In the genomic region with DNA sequence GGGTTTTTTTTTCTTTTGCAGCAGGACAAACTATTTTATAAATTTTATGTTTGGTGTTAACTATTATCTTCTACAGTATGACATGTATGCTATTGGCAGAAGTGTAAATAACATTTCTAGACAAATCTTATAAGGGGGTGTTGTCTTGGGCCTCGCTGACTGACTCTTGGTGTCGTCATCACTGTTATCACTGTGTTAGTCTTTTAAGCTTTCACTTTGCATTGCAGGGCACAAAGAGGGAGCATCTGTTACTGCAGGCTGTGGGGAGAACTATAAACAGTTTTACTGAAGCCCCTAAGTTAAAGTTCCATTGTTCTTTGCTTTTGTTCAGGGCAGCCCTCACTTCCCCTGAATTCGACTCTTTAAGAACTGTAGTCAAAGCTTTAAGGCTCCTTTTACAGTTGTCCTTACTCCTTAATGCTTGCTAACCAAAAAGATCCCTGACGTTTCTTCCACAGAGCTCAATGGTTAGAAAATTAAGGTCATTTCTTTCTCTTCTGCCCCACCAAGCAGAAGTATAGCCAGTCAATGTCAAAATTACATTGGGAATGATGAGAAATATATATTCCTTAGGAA, we compare ENCODE assay signal across 9 cellular contexts.
DNase-seq lines count a peak whose midpoint lies in the region; ATAC-seq and TF ChIP-seq lines count a peak whose summit lies in the region.
"Had no signal": no experiment of that assay in that cellular context is flagged by ENCODE, and none has a peak within 500 bp of the region (broad histone marks: within the 10 kb centered on the region; RNA-seq: fewer than 3 reads in every experiment).

No MANE protein-coding gene starts in this region.

- ATAC-seq in T-cell (replicated peaks in 1 of 4) (no peak), PC-3 (no peak)

- 34 to 48% (median 46%) methylated on average over 4 of the region's 4 CpGs for WGBS in stomach, 5 donors

- H4K20me1 ChIP-seq in OCI-LY3 (ENCODE audit: insufficient read depth, low read length) (no peaks in the 10 kb centered on the region), PC-3 (ENCODE audit: low read length) (no peaks in the 10 kb centered on the region)

- H3K4me2 ChIP-seq in OCI-LY3 (ENCODE audit: low read length), result peak overlapping the region; percentile 72
- no peak overlapping the region for H3K4me2 ChIP-seq in PC-3 (ENCODE audit: low read length)

- peaks cover 3% of the 10 kb centered on the region for H3K36me3 Mint-ChIP-seq in chondrocyte (ENCODE audit: low read depth)
- H3K36me3 Mint-ChIP-seq in T-cell, result no peaks in the 10 kb centered on the region

- TF ChIP-seq EP300 in stomach (IDR thresholded peaks at IDR 0.05), result no peak

- TF ChIP-seq CTCF in OCI-LY3 (IDR thresholded peaks at IDR 0.05; ENCODE audit: low read depth, low read length) (no peak), fibroblast of villous mesenchyme (IDR thresholded peaks at IDR 0.05; ENCODE audit: insufficient read depth, low read depth, low read length) (no peak), stomach (IDR thresholded peaks at IDR 0.05) (no peak), chondrocyte (IDR thresholded peaks at IDR 0.05) (no peak), PC-3 (conservative IDR thresholded peaks at IDR 0.05; ENCODE audit: low read depth, low read length) (no peak)

- no TSS peak for BruUV-seq in PC-3 (replicated peaks; lab: Mats Ljungman, UMichigan)

- H3K9me3 Mint-ChIP-seq in chondrocyte (ENCODE audit: low read depth) (no peaks in the 10 kb centered on the region), T-cell (no peaks in the 10 kb centered on the region)

- peak overlapping the region; percentile 81; the same call in 1 of the 2 replicates for H2AFZ ChIP-seq in OCI-LY3 (ENCODE audit: low read depth, low read length)
- no peak overlapping the region for H2AFZ ChIP-seq in PC-3 (ENCODE audit: low read length)

- H3F3A ChIP-seq in PC-3 (ENCODE audit: low read length, unreplicated experiment), result no peaks in the 10 kb centered on the region

- CTCF ChIA-PET in T-cell (lab: Charles Lee), result interaction anchor here (0.5 to 4.7 kb wide), 29 partner anchors 9 to 616 kb away, joined by 3 to 42 read pairs (median 4); no protein-coding TSS in a partner anchor
- CTCF ChIA-PET in PC-3 (lab: Charles Lee), result interaction anchor here (0.6 to 2.0 kb wide), 5 partner anchors 58 to 309 kb away, joined by 3 to 7 read pairs (median 4); no protein-coding TSS in a partner anchor

- intact Hi-C loops in stomach (cut with DNase I; ENCODE audit: low total_unique reads) (loop anchor here (10.0 kb wide), 1 partner anchor 187 kb away; no protein-coding TSS in a partner anchor), PC-3 (cut with micrococcal nuclease) (loop anchor here (1.0 kb wide), 2 partner anchors 179 to 192 kb away; no protein-coding TSS in a partner anchor)

- H3K4me3 Mint-ChIP-seq in chondrocyte (ENCODE audit: unreplicated experiment), result no peak overlapping the region
- no peak overlapping the region for H3K4me3 Mint-ChIP-seq in T-cell

- no peak for TF ChIP-seq POLR2A in stomach (IDR thresholded peaks at IDR 0.05)

- H3K4me3 ChIP-seq in OCI-LY3 (ENCODE audit: low read length) (peak overlapping the region; percentile 67), fibroblast of villous mesenchyme (ENCODE audit: low read depth, low read length) (peak overlapping the region; percentile 38), stomach (peak overlapping the region in 3 of 4 donors; percentile 15 to 35 (median 17)), PC-3 (ENCODE audit: low read length) (no peak overlapping the region)

- POLR2A ChIA-PET in T-cell (lab: Charles Lee) (no interaction called here), PC-3 (lab: Charles Lee; ENCODE audit: unreplicated experiment) (no interaction called here)

- H3K27ac Mint-ChIP-seq in chondrocyte (ENCODE audit: unreplicated experiment) (no peak overlapping the region), T-cell (no peak overlapping the region)

- H3K79me2 ChIP-seq in OCI-LY3 (ENCODE audit: low read length), result no peaks in the 10 kb centered on the region
- H3K79me2 ChIP-seq in PC-3 (ENCODE audit: low read length), result no peaks in the 10 kb centered on the region

- H3K9ac ChIP-seq in OCI-LY3 (ENCODE audit: low read length), result no peak overlapping the region
- H3K9ac ChIP-seq in PC-3 (ENCODE audit: low read length), result no peak overlapping the region

- H3K4me1 ChIP-seq in OCI-LY3 (ENCODE audit: low read length) (no peaks in the 10 kb centered on the region), stomach (peaks cover 0 to 38% (median 17%) of the 10 kb centered on the region in 4 donors), PC-3 (ENCODE audit: insufficient read depth, low read length) (no peaks in the 10 kb centered on the region)

- H3K9me3 ChIP-seq in OCI-LY3 (ENCODE audit: insufficient read depth, low read length), result no peaks in the 10 kb centered on the region
- H3K9me3 ChIP-seq in stomach, result no peaks in the 10 kb centered on the region
- no peaks in the 10 kb centered on the region for H3K9me3 ChIP-seq in PC-3 (ENCODE audit: low read length)
- H3K9me3 ChIP-seq: tibial artery had no signal

- H3K36me3 ChIP-seq in OCI-LY3 (replicated peaks; ENCODE audit: low read depth, low read length), result no peaks in the 10 kb centered on the region
- peaks cover 0 to 4% (median 0%) of the 10 kb centered on the region in 4 donors for H3K36me3 ChIP-seq in stomach
- H3K36me3 ChIP-seq in PC-3 (ENCODE audit: low read depth, low read length), result no peaks in the 10 kb centered on the region
- H3K36me3 ChIP-seq: tibial artery had no signal

- H3K4me1 Mint-ChIP-seq in chondrocyte (ENCODE audit: low read depth) (peaks cover 19% of the 10 kb centered on the region), T-cell (peaks cover 4 to 7% (median 6%) of the 10 kb centered on the region in 3 donors)

- no peaks in the 10 kb centered on the region for H3K27me3 Mint-ChIP-seq in chondrocyte (ENCODE audit: low read depth)
- H3K27me3 Mint-ChIP-seq in T-cell, result peaks cover 11 to 19% of the 10 kb centered on the region in 2 donors

- H3K9me2 ChIP-seq in PC-3 (replicated peaks; ENCODE audit: low read length), result no peaks in the 10 kb centered on the region

- H3K27me3 ChIP-seq in OCI-LY3 (ENCODE audit: low read depth, low read length) (0 out of 2 replicates have a peak, but pooled peaks cover 2% of the 10 kb centered on the region), stomach (no peaks in the 10 kb centered on the region), PC-3 (ENCODE audit: low read length) (no peaks in the 10 kb centered on the region)
- H3K27me3 ChIP-seq: tibial artery had no signal

- no peak overlapping the region for H3K27ac ChIP-seq in OCI-LY3 (ENCODE audit: low read length)
- peak overlapping the region in 3 of 5 donors; percentile 26 to 61 (median 59) for H3K27ac ChIP-seq in stomach
- H3K27ac ChIP-seq in PC-3 (ENCODE audit: low read length), result no peak overlapping the region

- DNase-seq in NCI-H82 (lab: John Stamatoyannopoulos, UW), result peak; percentile 50
- no peak for DNase-seq in NCI-H82 treated with DMSO at 0.1 percent for 48 hours (lab: John Stamatoyannopoulos, UW; ENCODE audit: unreplicated experiment)
- DNase-seq in fibroblast of villous mesenchyme (ENCODE audit: low read depth), result peak; percentile 70
- no peak for DNase-seq in stomach
- no peak for DNase-seq in chondrocyte (ENCODE audit: low spot score)
- no peak for DNase-seq in T-cell
- no peak for DNase-seq in PC-3

Comparison
In these comparisons a context has a peak if more than half of its experiments do, and no peak if none do; other contexts are left out.
1. DNase-seq: peak in NCI-H82 (single experiment) and fibroblast of villous mesenchyme (single experiment); none in NCI-H82 treated with DMSO at 0.1 percent for 48 hours (single experiment), stomach (single experiment), chondrocyte (single experiment), T-cell (0 of 34) and PC-3 (single experiment).
2. H3K27ac ChIP-seq: peak in stomach (3 of 5); none in OCI-LY3 (single experiment) and PC-3 (single experiment).